Comparison of ENCODE assay signal across 8 cellular contexts in genomic region chr19:13208131-13208963, GRCh38. TPM values are rescaled to one million over a fixed set of nuclear protein-coding genes. Genes with fewer than 3 reads are reported as not detected.
DNase-seq lines count a peak whose midpoint lies in the region; ATAC-seq and TF ChIP-seq lines count a peak whose summit lies in the region.

No MANE protein-coding gene starts in this region.

- no peaks in the 10 kb centered on the region for H4K20me1 ChIP-seq in hepatocyte (ENCODE audit: insufficient read depth, poor library complexity, severe bottlenecking)

- H3K27me3 ChIP-seq in hepatocyte, result no peaks in the 10 kb centered on the region

- peak overlapping the region; percentile 73 for H3K4me2 ChIP-seq in hepatocyte

- no peak for TF ChIP-seq CTCF in hepatocyte (IDR thresholded peaks at IDR 0.05; ENCODE audit: poor library complexity)

- H3K36me3 ChIP-seq in hepatocyte (replicated peaks; ENCODE audit: insufficient read depth, low read depth), result no peaks in the 10 kb centered on the region

- no peaks in the 10 kb centered on the region for H3K9me2 ChIP-seq in hepatocyte (replicated peaks; ENCODE audit: insufficient read depth)

- DNase-seq in GDM1 (lab: John Stamatoyannopoulos, UW) (peak; percentile 30), SIG-M5 (lab: John Stamatoyannopoulos, UW) (peak; percentile 46), hepatocyte (ENCODE audit: low spot score) (no peak), DMS53 treated with DMSO at 0.1 percent for 48 hours (lab: John Stamatoyannopoulos, UW; ENCODE audit: unreplicated experiment) (no peak), NCI-H1092 treated with DMSO at 0.1 percent for 48 hours (lab: John Stamatoyannopoulos, UW) (no peak)
- peak; percentile 62 for DNase-seq in activated naive CD8-positive, alpha-beta T cell treated with anti-CD3 and anti-CD28 coated beads, Interleukin-2, amount 50 U/mL, for 16 hours (ENCODE audit: low read depth, low spot score)
- DNase-seq in stimulated activated CD4-positive, alpha-beta T cell treated with anti-CD3 and anti-CD28 coated beads, Interleukin-2, amount 100 ng/mL, for 4 hours (ENCODE audit: low read depth), result peak; percentile 59

- WGBS in hepatocyte (ENCODE audit: low lambda C conversion rate, missing lambda C conversion rate), result 82% methylated on average over 23 of the region's 49 CpGs

- no peaks in the 10 kb centered on the region for H3K4me1 ChIP-seq in hepatocyte (ENCODE audit: insufficient read depth)

- H3K27ac ChIP-seq in hepatocyte, result peak overlapping the region; percentile 86

- peak; percentile 62 for ATAC-seq in HG02759 (IDR thresholded peaks at IDR 0.05; ENCODE audit: unreplicated experiment)

- H3K9me3 ChIP-seq in hepatocyte (ENCODE audit: low read depth), result no peaks in the 10 kb centered on the region

- H3K79me2 ChIP-seq in hepatocyte, result no peaks in the 10 kb centered on the region

- no peak overlapping the region for H2AFZ ChIP-seq in hepatocyte

- no peak overlapping the region for H3K4me3 ChIP-seq in hepatocyte

RNA-seq across cellular contexts. Expression of gene IER2, which starts 58.1 kb away (rescaled TPM):
- total RNA-seq in hepatocyte, result 64.2 and 101 TPM in 2 replicates
- polyA plus RNA-seq in hepatocyte, result 325 and 369 TPM in 2 replicates

RNA-seq across cellular contexts. Expression of gene STX10, which starts 58.2 kb away (rescaled TPM):
- 63.4 and 66.5 TPM in 2 replicates for total RNA-seq in hepatocyte
- 82.2 and 106 TPM in 2 replicates for polyA plus RNA-seq in hepatocyte

Comparison
In these comparisons a context has a peak if more than half of its experiments do, and no peak if none do; other contexts are left out.
1. DNase-seq: peak in GDM1 (single experiment), SIG-M5 (single experiment), activated naive CD8-positive, alpha-beta T cell treated with anti-CD3 and anti-CD28 coated beads, Interleukin-2, amount 50 U/mL, for 16 hours (single experiment) and stimulated activated CD4-positive, alpha-beta T cell treated with anti-CD3 and anti-CD28 coated beads, Interleukin-2, amount 100 ng/mL, for 4 hours (single experiment); none in hepatocyte (single experiment), DMS53 treated with DMSO at 0.1 percent for 48 hours (single experiment) and NCI-H1092 treated with DMSO at 0.1 percent for 48 hours (single experiment).